8 cellular contexts compared by ENCODE assay signal in genomic region chr3:122415104-122415744, GRCh38. TPM values are rescaled to one million over a fixed set of nuclear protein-coding genes. Genes with fewer than 3 reads are reported as not detected.
DNase-seq lines count a peak whose midpoint lies in the region; ATAC-seq and TF ChIP-seq lines count a peak whose summit lies in the region.

No MANE protein-coding gene starts in this region.

- H3K4me1 Mint-ChIP-seq in naive B cell = peaks cover 45 to 57% (median 46%) of the 10 kb centered on the region in 3 donors

- peak overlapping the region; percentile 100 for H3K27ac Mint-ChIP-seq in naive B cell

- no peak for DNase-seq in AG04450 (ENCODE audit: low read depth, low spot score)
- DNase-seq in activated CD4-positive, alpha-beta T cell treated with anti-CD3 and anti-CD28 coated beads for 4 hours = peak; percentile 23 to 28
- peak; percentile 69 for DNase-seq in epithelial cell of esophagus (ENCODE audit: low read depth)
- DNase-seq in naive B cell = peak; percentile 46
- peak in 1 of 2 donors; percentile 85 for DNase-seq in upper lobe of left lung
- DNase-seq in stimulated activated naive CD4-positive, alpha-beta T cell treated with Interleukin-2 at 50 U/mL for 16 hours (lab: John Stamatoyannopoulos, UW) = no peak

- peaks cover 0 to 2% (median 0%) of the 10 kb centered on the region in 7 donors for H3K9me3 Mint-ChIP-seq in naive B cell

- H3K36me3 Mint-ChIP-seq in naive B cell = peaks cover 5 to 7% of the 10 kb centered on the region in 2 donors

- peak overlapping the region; percentile 84 to 99 (median 97) for H3K4me3 Mint-ChIP-seq in naive B cell

- CTCF ChIA-PET in AG04450 (lab: Charles Lee) = interaction anchor here (1.1 to 2.9 kb wide), 3 partner anchors 18 to 264 kb away, joined by 3 to 11 read pairs (median 11); no protein-coding TSS in a partner anchor

- ATAC-seq in GM19328 (IDR thresholded peaks at IDR 0.05; ENCODE audit: unreplicated experiment) = peak; percentile 50
- peak; percentile 37 for ATAC-seq in HG03457 (IDR thresholded peaks at IDR 0.05; ENCODE audit: unreplicated experiment)
- peak; percentile 40 to 48 for ATAC-seq in naive B cell (ENCODE audit: low read depth in 2 of 2)
- ATAC-seq in upper lobe of left lung (ENCODE audit: low FRiP score in 2 of 2) = peak; percentile 65 to 90

- peaks cover 0 to 20% (median 2%) of the 10 kb centered on the region in 4 donors for H3K36me3 ChIP-seq in upper lobe of left lung

- TF ChIP-seq EP300 in upper lobe of left lung (IDR thresholded peaks at IDR 0.05) = no peak

- TF ChIP-seq CTCF in AG04450 (IDR thresholded peaks at IDR 0.05; ENCODE audit: low read depth, low read length) (no peak), epithelial cell of esophagus (IDR thresholded peaks at IDR 0.05; ENCODE audit: insufficient read depth, low read depth, low read length, missing control alignments) (no peak), upper lobe of left lung (IDR thresholded peaks at IDR 0.05) (no peak)

- POLR2A ChIA-PET in AG04450 (lab: Yijun Ruan, JAX) = interaction anchor here (0.6 kb wide), 1 partner anchor 314 kb away, joined by 5 read pairs; no protein-coding TSS in a partner anchor

- 21 to 24% methylated on average over 10 of the region's 10 CpGs for WGBS in upper lobe of left lung, 2 donors

- H3K4me3 ChIP-seq in AG04450 (ENCODE audit: low read depth, low read length) = peak overlapping the region; percentile 95
- peak overlapping the region; percentile 86 for H3K4me3 ChIP-seq in epithelial cell of esophagus (ENCODE audit: low read length)
- peak overlapping the region; percentile 68 to 90 (median 74) for H3K4me3 ChIP-seq in upper lobe of left lung

- peaks cover 13 to 28% (median 22%) of the 10 kb centered on the region in 4 donors for H3K4me1 ChIP-seq in upper lobe of left lung

- H3K27me3 Mint-ChIP-seq in naive B cell = no peaks in the 10 kb centered on the region

- H3K9me3 ChIP-seq in AG04450 (ENCODE audit: control insufficient read depth, insufficient read depth, low read length) (no peaks in the 10 kb centered on the region), upper lobe of left lung (no peaks in the 10 kb centered on the region)

- H3K27ac ChIP-seq in AG04450 (ENCODE audit: low read depth, low read length) (peak overlapping the region; percentile 84), upper lobe of left lung (peak overlapping the region; percentile 85 to 91 (median 87))

- TF ChIP-seq POLR2A in upper lobe of left lung (IDR thresholded peaks at IDR 0.05) = no peak

- no peaks in the 10 kb centered on the region for H3K27me3 ChIP-seq in AG04450 (ENCODE audit: control insufficient read depth, insufficient read depth, low read length)
- no peaks in the 10 kb centered on the region for H3K27me3 ChIP-seq in upper lobe of left lung

RNA-seq across cellular contexts. Expression of gene WDR5B, which starts 0.6 kb away (rescaled TPM):
- 5.7 and 8.5 TPM in 2 replicates for polyA plus RNA-seq in AG04450 (2011; rRNA removed)
- 3.9 and 6.0 TPM in 2 replicates for polyA minus RNA-seq in AG04450 (2011; rRNA and poly(A)+ RNA removed)
- polyA plus RNA-seq in naive B cell (ENCODE audit: low read depth in 6 of 6) = 1 to 10 TPM in 5 of 6 donors, not detected in 1; 1.8 to 3.1 (median 2.6) TPM
- 1 to 10 TPM; 2.0 to 8.4 (median 5.4) TPM for total RNA-seq in upper lobe of left lung

RNA-seq across cellular contexts. Expression of gene FAM162A, which starts 31.2 kb away (rescaled TPM):
- polyA plus RNA-seq in AG04450 (2011; rRNA removed) (58.3 and 61.6 TPM in 2 replicates), naive B cell (ENCODE audit: low read depth in 6 of 6) (10 to 100 TPM; 54.9 to 99.9 (median 71.2) TPM)
- 10.1 and 11.6 TPM in 2 replicates for polyA minus RNA-seq in AG04450 (2011; rRNA and poly(A)+ RNA removed)
- 10 to 100 TPM in 5 of 6 donors, 1 to 10 TPM in 1; 4.2 to 29.0 (median 16.0) TPM for total RNA-seq in upper lobe of left lung

RNA-seq across cellular contexts. Expression of gene MIX23, which starts 32.2 kb away (rescaled TPM):
- 16.7 and 21.7 TPM in 2 replicates for polyA plus RNA-seq in AG04450 (2011; rRNA removed)
- polyA minus RNA-seq in AG04450 (2011; rRNA and poly(A)+ RNA removed) = 5.9 and 11.6 TPM in 2 replicates
- 10 to 100 TPM in 5 of 6 donors, under 1 TPM in 1; 0.77 to 28.5 (median 22.2) TPM for polyA plus RNA-seq in naive B cell (ENCODE audit: low read depth in 6 of 6)
- total RNA-seq in upper lobe of left lung = 10 to 100 TPM; 15.5 to 24.7 (median 18.2) TPM

Comparison
In these comparisons a context has a peak if more than half of its experiments do, and no peak if none do; other contexts are left out.
1. DNase-seq: peak in activated CD4-positive, alpha-beta T cell treated with anti-CD3 and anti-CD28 coated beads for 4 hours (2 of 2), epithelial cell of esophagus (single experiment) and naive B cell (single experiment); none in AG04450 (single experiment) and stimulated activated naive CD4-positive, alpha-beta T cell treated with Interleukin-2 at 50 U/mL for 16 hours (single experiment).
2. Peak in every context shown above with its lines, with median percentiles within 50 percentile points of each other: H3K4me3 ChIP-seq and ATAC-seq.